18 cellular contexts compared by ENCODE assay signal in the genomic region with DNA sequence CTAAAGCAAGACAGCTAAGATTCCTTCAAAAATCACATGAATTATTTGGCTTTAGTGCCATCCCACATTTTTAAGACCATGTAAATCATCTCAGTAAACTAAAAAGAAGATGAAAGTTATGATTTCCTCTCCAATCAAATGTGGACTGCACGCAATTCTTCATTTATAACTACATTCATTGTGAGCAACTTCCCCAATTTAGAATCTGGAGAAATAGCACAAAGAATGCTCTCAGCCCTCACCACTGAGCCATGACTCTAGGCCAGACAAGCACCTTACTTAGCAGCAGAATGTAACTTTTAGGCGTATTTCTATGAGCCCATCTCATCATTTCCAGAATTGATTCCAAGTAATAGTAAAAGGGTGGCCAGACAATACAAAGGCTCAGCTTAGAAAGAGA.
"Had no signal": no experiment of that assay in that cellular context is flagged by ENCODE, and none has a peak within 500 bp of the region (broad histone marks: within the 10 kb centered on the region; RNA-seq: fewer than 3 reads in every experiment).

No MANE protein-coding gene starts in this region.

- ATAC-seq: left ventricle myocardium superior; lower lobe of right lung; naive thymus-derived CD8-positive, alpha-beta T cell; sciatic nerve had no signal

- DNase-seq: dermis blood vessel endothelial cell; effector memory CD4-positive, alpha-beta T cell; erythroblast; esophagus squamous epithelium; hypothalamus; left ventricle myocardium superior; lower lobe of right lung; naive thymus-derived CD8-positive, alpha-beta T cell; nephron progenitor cell; nucleus accumbens; stimulated activated CD4-positive, alpha-beta T cell treated with anti-CD3 and anti-CD28 coated beads, Interleukin-12 subunit alpha, Interleukin-12 subunit beta, amount 100 ng/mL, for 4 hours; stimulated activated CD4-positive, alpha-beta T cell treated with anti-CD3 and anti-CD28 coated beads, Interleukin-1b, Interleukin-23, amount 100 ng/mL, for 48 hours; stimulated activated CD4-positive, alpha-beta T cell treated with anti-CD3 and anti-CD28 coated beads, Interleukin-4, amount 100 ng/mL, for 1 hour; stimulated activated CD8-positive, alpha-beta memory T cell treated with anti-CD3 and anti-CD28 coated beads, Interleukin-4, amount 100 ng/mL, for 48 hours; stimulated activated naive CD4-positive, alpha-beta T cell; stomach; trophoblast cell had no signal
